In genomic region chr7:142602756-142603155, GRCh38 we compare ENCODE assay signal across 20 cellular contexts.
DNase-seq lines count a peak whose midpoint lies in the region; ATAC-seq and TF ChIP-seq lines count a peak whose summit lies in the region.
"Had no signal": no experiment of that assay in that cellular context is flagged by ENCODE, and none has a peak within 500 bp of the region (broad histone marks: within the 10 kb centered on the region; RNA-seq: fewer than 3 reads in every experiment).

No MANE protein-coding gene starts in this region.

- H3K27ac ChIP-seq in testis, result peak overlapping the region in 1 of 2 donors; percentile 23
- H3K27ac ChIP-seq: pancreas had no signal

- peaks cover 14% of the 10 kb centered on the region for H3K4me1 Mint-ChIP-seq in activated CD4-positive, alpha-beta T cell treated with anti-CD3 and anti-CD28 coated beads for 36 hours
- H3K4me1 Mint-ChIP-seq: GM23338 had no signal

- no peak for TF ChIP-seq CTCF in NB4 (IDR thresholded peaks at IDR 0.05; ENCODE audit: low read depth, low read length)
- no peak for TF ChIP-seq CTCF in foreskin fibroblast (IDR thresholded peaks at IDR 0.05; ENCODE audit: low read depth, low read length)
- no peak for TF ChIP-seq CTCF in testis (IDR thresholded peaks at IDR 0.05)

- no peaks in the 10 kb centered on the region for H3K36me3 ChIP-seq in testis (ENCODE audit: low read depth, missing control alignments)
- H3K36me3 ChIP-seq: BE2C, pancreas had no signal

- H3K9me3 Mint-ChIP-seq in activated CD4-positive, alpha-beta T cell treated with anti-CD3 and anti-CD28 coated beads for 36 hours (ENCODE audit: low read depth), result no peaks in the 10 kb centered on the region
- H3K9me3 Mint-ChIP-seq: GM23338 had no signal

- WGBS in testis, 2 donors, result 30 to 40% methylated on average over 8 of the region's 8 CpGs

- no peaks in the 10 kb centered on the region for H3K9me3 ChIP-seq in testis
- H3K9me3 ChIP-seq: BE2C, pancreas had no signal

- POLR2A ChIA-PET in activated CD4-positive, alpha-beta T cell treated with anti-CD3 and anti-CD28 coated beads for 36 hours (lab: Charles Lee), result no interaction called here

- H3K4me1 ChIP-seq in testis, result no peaks in the 10 kb centered on the region
- H3K4me1 ChIP-seq: BE2C had no signal

- no peak for DNase-seq in activated CD4-positive, alpha-beta T cell treated with anti-CD3 and anti-CD28 coated beads for 36 hours
- no peak for DNase-seq in activated CD4-positive, alpha-beta T cell treated with anti-CD3 and anti-CD28 coated beads, Interleukin-2, amount 50 U/mL, for 1 hour
- peak; percentile 11 for DNase-seq in NB4 (ENCODE audit: low read depth)
- DNase-seq in foreskin fibroblast, result peak; percentile 20 to 44
- DNase-seq in testis, result peak; percentile 33
- no peak for DNase-seq in erythroblast (lab: John Stamatoyannopoulos, UW)
- no peak for DNase-seq in NCI-H1930 (lab: John Stamatoyannopoulos, UW)
- no peak for DNase-seq in nucleus accumbens (lab: John Stamatoyannopoulos, UW)
- DNase-seq: 8988T; activated CD4-positive, alpha-beta T cell treated with anti-CD3 and anti-CD28 coated beads, Interleukin-2, amount 50 U/mL, for 48 hours; activated naive CD4-positive, alpha-beta T cell treated with anti-CD3 and anti-CD28 coated beads, Interleukin-2, amount 50 U/mL, for 16 hours; activated T-cell treated with anti-CD3 and anti-CD28 coated beads for 4 hours; BE2C; cortex of kidney; DMS153; NCI-H1694; pancreas; stimulated activated CD4-positive, alpha-beta T cell treated with anti-CD3 and anti-CD28 coated beads, Interleukin-4, amount 100 ng/mL, for 4 hours; substantia nigra had no signal

- H3K27me3 Mint-ChIP-seq in activated CD4-positive, alpha-beta T cell treated with anti-CD3 and anti-CD28 coated beads for 36 hours, result peaks cover 3% of the 10 kb centered on the region

- intact Hi-C loops in activated CD4-positive, alpha-beta T cell treated with anti-CD3 and anti-CD28 coated beads for 36 hours (cut with DNase I, micrococcal nuclease), result loop anchor here (5.0 to 10.0 kb wide), 2 partner anchors 65 to 612 kb away; no protein-coding TSS in a partner anchor
- intact Hi-C loops in testis (cut with DNase I; ENCODE audit: low total_unique reads), result no loop called here

- H3K27me3 ChIP-seq in testis, result no peaks in the 10 kb centered on the region
- H3K27me3 ChIP-seq: BE2C, pancreas had no signal

- H3K4me3 Mint-ChIP-seq in activated CD4-positive, alpha-beta T cell treated with anti-CD3 and anti-CD28 coated beads for 36 hours, result no peak overlapping the region
- H3K4me3 Mint-ChIP-seq: GM23338 had no signal

- H3K4me3 ChIP-seq in NB4 (ENCODE audit: low read depth, low read length) (no peak overlapping the region), foreskin fibroblast (ENCODE audit: low read depth in 1 of 2, low read length in 2 of 2) (no peak overlapping the region), testis (no peak overlapping the region)
- H3K4me3 ChIP-seq: GM23338, pancreas had no signal

- H3K36me3 Mint-ChIP-seq in activated CD4-positive, alpha-beta T cell treated with anti-CD3 and anti-CD28 coated beads for 36 hours (ENCODE audit: low read depth), result no peaks in the 10 kb centered on the region

- ATAC-seq in activated CD4-positive, alpha-beta T cell treated with anti-CD3 and anti-CD28 coated beads for 36 hours, result peak; percentile 30
- ATAC-seq: GM23338, pancreas had no signal

- TF ChIP-seq POLR2A in NB4 (IDR thresholded peaks at IDR 0.05; ENCODE audit: extremely low read depth, insufficient read length) (no peak), testis (IDR thresholded peaks at IDR 0.05) (no peak), erythroblast (IDR thresholded peaks at IDR 0.05; ENCODE audit: low read length) (no peak)

- H3K27ac Mint-ChIP-seq in activated CD4-positive, alpha-beta T cell treated with anti-CD3 and anti-CD28 coated beads for 36 hours, result no peak overlapping the region
- H3K27ac Mint-ChIP-seq: GM23338 had no signal

- CTCF ChIA-PET in activated CD4-positive, alpha-beta T cell treated with anti-CD3 and anti-CD28 coated beads for 36 hours (lab: Charles Lee), result interaction anchor here (0.6 to 2.7 kb wide), 9 partner anchors 19 to 612 kb away, joined by 3 to 22 read pairs (median 5); no protein-coding TSS in a partner anchor

Comparison
In these comparisons a context has a peak if more than half of its experiments do, and no peak if none do; other contexts are left out.
1. DNase-seq: peak in NB4 (single experiment), foreskin fibroblast (2 of 2) and testis (single experiment); none in activated CD4-positive, alpha-beta T cell treated with anti-CD3 and anti-CD28 coated beads for 36 hours (single experiment), activated CD4-positive, alpha-beta T cell treated with anti-CD3 and anti-CD28 coated beads, Interleukin-2, amount 50 U/mL, for 1 hour (single experiment), erythroblast (0 of 2), NCI-H1930 (0 of 2) and nucleus accumbens (0 of 56).